16 cellular contexts compared by ENCODE assay signal in the genomic region with DNA sequence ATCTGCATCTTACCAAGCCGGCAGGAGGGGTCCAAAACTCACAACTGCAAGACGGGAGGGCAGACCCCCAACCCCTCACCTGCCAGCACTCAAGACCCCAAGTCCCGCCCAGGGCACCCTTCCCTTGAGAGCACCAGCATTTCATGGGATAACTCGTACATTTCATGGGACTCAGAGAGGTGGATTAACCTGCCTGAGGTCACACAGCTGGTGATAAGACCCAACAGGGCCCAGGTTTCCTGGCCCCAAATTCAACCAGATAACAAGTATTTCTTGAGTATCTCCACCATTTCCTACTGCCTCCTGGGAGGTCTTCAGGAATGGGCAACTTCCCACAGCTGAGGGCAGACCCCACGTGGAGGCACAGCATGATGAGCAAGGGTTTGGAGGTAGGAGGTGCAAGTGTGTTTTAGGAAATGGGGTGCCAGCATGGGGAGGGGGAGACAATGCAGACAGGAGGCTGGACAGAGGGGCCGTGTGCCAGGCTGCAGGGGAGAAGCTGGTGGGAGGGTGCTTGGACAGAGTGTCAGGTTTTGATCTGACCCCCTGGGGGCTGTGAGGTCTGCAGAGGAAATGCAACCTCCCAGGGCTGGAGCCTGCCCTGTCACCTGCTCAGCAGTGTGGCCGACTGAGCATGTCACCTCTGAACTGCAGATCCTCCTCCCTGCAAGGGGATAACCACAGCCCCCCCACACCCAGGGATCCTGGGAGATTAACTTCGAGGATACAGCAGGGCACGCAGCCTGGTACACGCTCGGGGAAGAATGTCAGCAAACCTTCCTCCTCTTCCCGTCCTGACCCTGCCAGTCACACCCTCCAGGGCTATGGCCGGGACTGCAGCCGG. TPM values are rescaled to one million over a fixed set of nuclear protein-coding genes. Genes with fewer than 3 reads are reported as not detected.
"Had no signal": no experiment of that assay in that cellular context is flagged by ENCODE, and none has a peak within 500 bp of the region (broad histone marks: within the 10 kb centered on the region; RNA-seq: fewer than 3 reads in every experiment).

No MANE protein-coding gene starts in this region.

- H3K4me3 ChIP-seq: breast epithelium, gastrocnemius medialis, heart right ventricle, pancreas, smooth muscle cell had no signal

- H3K4me1 ChIP-seq: breast epithelium, gastrocnemius medialis, pancreas had no signal

- H3K9me3 ChIP-seq: breast epithelium, gastrocnemius medialis, heart right ventricle, neutrophil, pancreas had no signal

- DNase-seq: activated gamma-delta T cell; cerebellar nuclear complex; cortex of kidney; gastrocnemius medialis; heart right ventricle; kidney glomerular epithelial cell; mesenchymal stem cell; naive thymus-derived CD8-positive, alpha-beta T cell; stimulated activated CD4-positive, alpha-beta T cell treated with anti-CD3 and anti-CD28 coated beads, Interleukin-4, amount 100 ng/mL, for 1 hour; T-helper 9 cell had no signal

- H3K36me3 ChIP-seq: breast epithelium, gastrocnemius medialis, heart right ventricle, neutrophil, pancreas had no signal

- FAIRE-seq: astrocyte, pancreas had no signal

- H3K4me2 ChIP-seq: smooth muscle cell had no signal

- H3K27ac ChIP-seq: breast epithelium, gastrocnemius medialis, heart right ventricle, neutrophil, pancreas had no signal

RNA-seq across cellular contexts. Expression of a gene that starts 4.4 kb away (rescaled TPM):
- total RNA-seq: activated CD8-positive, alpha-beta memory T cell treated with anti-CD3 and anti-CD28 coated beads for 36 hours; naive thymus-derived CD8-positive, alpha-beta T cell had no signal
- polyA plus RNA-seq: naive thymus-derived CD8-positive, alpha-beta T cell had no signal
